In the genomic region with DNA sequence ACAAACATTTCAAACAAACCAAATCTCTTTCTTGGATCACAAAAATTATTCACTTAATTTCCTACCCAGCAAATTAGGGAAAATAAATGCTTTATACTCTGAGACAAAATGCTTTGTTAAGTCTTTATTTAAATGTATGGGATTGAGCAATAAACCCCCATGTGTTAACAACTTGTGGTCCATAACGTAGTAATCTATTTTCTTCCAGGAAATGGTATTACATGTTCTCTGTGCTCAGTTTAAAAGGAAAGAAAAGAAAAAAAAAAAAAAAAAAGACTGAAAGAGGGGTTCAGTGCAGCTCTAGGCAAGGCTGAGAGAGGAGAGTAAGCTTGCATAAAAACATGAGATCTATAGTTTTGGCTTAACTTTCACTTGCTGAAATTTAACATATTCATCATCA, we compare ENCODE assay signal across 28 cellular contexts.
"Had no signal": no experiment of that assay in that cellular context is flagged by ENCODE, and none has a peak within 500 bp of the region (broad histone marks: within the 10 kb centered on the region; RNA-seq: fewer than 3 reads in every experiment).

No MANE protein-coding gene starts in this region.

- H3K9me3 Mint-ChIP-seq: activated B cell treated with CpG ODN at 0.5 μM for 24 hours; activated naive CD8-positive, alpha-beta T cell treated with anti-CD3 and anti-CD28 coated beads for 36 hours; activated T-cell treated with anti-CD3 and anti-CD28 coated beads, Interleukin-2, amount 50 U/mL, for 24 hours; endodermal cell; naive B cell; neural progenitor cell; stimulated activated naive CD8-positive, alpha-beta T cell treated with anti-CD3 and anti-CD28 coated beads, Interleukin-15, Interleukin-2, amounts not matched to agents 100 ng/mL and 50 ng/mL, for 24 hours had no signal

- H3K27me3 ChIP-seq: colonic mucosa, esophagus squamous epithelium, heart left ventricle, neural progenitor cell, right lobe of liver, thyroid gland, upper lobe of right lung had no signal

- FAIRE-seq: bronchial epithelial cell, keratinocyte had no signal

- H3K27me3 Mint-ChIP-seq: activated B cell treated with CpG ODN at 0.5 μM for 24 hours; activated CD4-positive, alpha-beta T cell treated with anti-CD3 and anti-CD28 coated beads for 36 hours; activated naive CD8-positive, alpha-beta T cell treated with anti-CD3 and anti-CD28 coated beads for 36 hours; activated T-cell treated with anti-CD3 and anti-CD28 coated beads, Interleukin-2, amount 50 U/mL, for 24 hours; naive B cell; stimulated activated naive CD8-positive, alpha-beta T cell treated with anti-CD3 and anti-CD28 coated beads, Interleukin-15, Interleukin-2, amounts not matched to agents 100 ng/mL and 50 ng/mL, for 24 hours had no signal

- DNase-seq: activated B cell treated with CpG ODN at 0.5 μM for 24 hours; activated CD4-positive, alpha-beta T cell treated with anti-CD3 and anti-CD28 coated beads for 36 hours; activated CD4-positive, alpha-beta T cell treated with anti-CD3 and anti-CD28 coated beads, Interleukin-2, amount 50 U/mL, for 4 hours; activated CD8-positive, alpha-beta memory T cell treated with anti-CD3 and anti-CD28 coated beads for 24 hours; activated CD8-positive, alpha-beta memory T cell treated with anti-CD3 and anti-CD28 coated beads, Interleukin-2, amount 50 U/mL, for 4 hours; activated naive CD4-positive, alpha-beta T cell treated with Interleukin-2 at 50 U/mL for 16 hours; activated naive CD8-positive, alpha-beta T cell treated with anti-CD3 and anti-CD28 coated beads for 36 hours; activated T-cell treated with anti-CD3 and anti-CD28 coated beads, Interleukin-2, amount 50 U/mL, for 24 hours; amniotic stem cell; colonic mucosa; endodermal cell; esophagus squamous epithelium; heart left ventricle; left colon; lower lobe of right lung; naive B cell; posterior cingulate gyrus; right lobe of liver; stimulated activated CD4-positive, alpha-beta T cell treated with anti-CD3 and anti-CD28 coated beads, Interleukin-1b, Interleukin-23, amount 100 ng/mL, for 48 hours; substantia nigra; T-helper 9 cell; thyroid gland; upper lobe of right lung had no signal

- ATAC-seq: activated CD4-positive, alpha-beta T cell treated with anti-CD3 and anti-CD28 coated beads for 36 hours; heart left ventricle; left colon; lower lobe of right lung; right lobe of liver; upper lobe of right lung had no signal

- H3K4me1 Mint-ChIP-seq: activated B cell treated with CpG ODN at 0.5 μM for 24 hours; activated CD4-positive, alpha-beta T cell treated with anti-CD3 and anti-CD28 coated beads for 36 hours; activated naive CD8-positive, alpha-beta T cell treated with anti-CD3 and anti-CD28 coated beads for 36 hours; endodermal cell; naive B cell had no signal

- H3K27ac ChIP-seq: colonic mucosa, esophagus squamous epithelium, heart left ventricle, lower lobe of right lung, neural progenitor cell, right lobe of liver, skin epidermis, thyroid gland, upper lobe of right lung had no signal

- H3K4me3 Mint-ChIP-seq: activated B cell treated with CpG ODN at 0.5 μM for 24 hours; activated CD4-positive, alpha-beta T cell treated with anti-CD3 and anti-CD28 coated beads for 36 hours; activated naive CD8-positive, alpha-beta T cell treated with anti-CD3 and anti-CD28 coated beads for 36 hours; activated T-cell treated with anti-CD3 and anti-CD28 coated beads, Interleukin-2, amount 50 U/mL, for 24 hours; endodermal cell; naive B cell; neural progenitor cell; stimulated activated naive CD8-positive, alpha-beta T cell treated with anti-CD3 and anti-CD28 coated beads, Interleukin-15, Interleukin-2, amounts not matched to agents 100 ng/mL and 50 ng/mL, for 24 hours had no signal

- H3K4me1 ChIP-seq: colonic mucosa, esophagus squamous epithelium, heart left ventricle, lower lobe of right lung, neural progenitor cell, right lobe of liver, upper lobe of right lung had no signal

- H3K27ac Mint-ChIP-seq: activated B cell treated with CpG ODN at 0.5 μM for 24 hours; activated CD4-positive, alpha-beta T cell treated with anti-CD3 and anti-CD28 coated beads for 36 hours; activated naive CD8-positive, alpha-beta T cell treated with anti-CD3 and anti-CD28 coated beads for 36 hours; activated T-cell treated with anti-CD3 and anti-CD28 coated beads, Interleukin-2, amount 50 U/mL, for 24 hours; endodermal cell; naive B cell; neural progenitor cell; stimulated activated naive CD8-positive, alpha-beta T cell treated with anti-CD3 and anti-CD28 coated beads, Interleukin-15, Interleukin-2, amounts not matched to agents 100 ng/mL and 50 ng/mL, for 24 hours had no signal
